ENCODE assay signal across 8 cellular contexts in genomic region chr12:96398422-96399080, GRCh38. TPM values are rescaled to one million over a fixed set of nuclear protein-coding genes. Genes with fewer than 3 reads are reported as not detected.
DNase-seq lines count a peak whose midpoint lies in the region; ATAC-seq and TF ChIP-seq lines count a peak whose summit lies in the region.

No MANE protein-coding gene starts in this region.

- H3K27ac ChIP-seq in coronary artery = peak overlapping the region; percentile 97

- ATAC-seq in GM19397 (IDR thresholded peaks at IDR 0.05; ENCODE audit: unreplicated experiment) = no peak
- ATAC-seq in esophagus mucosa = no peak

- H3K9me2 ChIP-seq in Loucy (replicated peaks; ENCODE audit: low read depth, low read length) = no peaks in the 10 kb centered on the region

- no peaks in the 10 kb centered on the region for H3K36me3 ChIP-seq in Loucy (ENCODE audit: insufficient read depth, low read length)

- H3K4me3 ChIP-seq in GM08714 (ENCODE audit: low read length) (peak overlapping the region; percentile 99), Loucy (ENCODE audit: low read length, poor library complexity, severe bottlenecking) (peak overlapping the region; percentile 89), coronary artery (peak overlapping the region; percentile 93), mononuclear cell (ENCODE audit: low read length) (peak overlapping the region; percentile 77)

- H3K4me1 ChIP-seq in Loucy (ENCODE audit: insufficient read depth, low read length, poor library complexity, severe bottlenecking) (peaks cover 46% of the 10 kb centered on the region), mononuclear cell (ENCODE audit: insufficient read depth, low read length) (peaks cover 15% of the 10 kb centered on the region)

- H4K20me1 ChIP-seq in Loucy (ENCODE audit: insufficient read depth, low read length, poor library complexity, severe bottlenecking) = peaks cover 48% of the 10 kb centered on the region

- H3K4me2 ChIP-seq in Loucy (ENCODE audit: low read depth, low read length, poor library complexity, severe bottlenecking) = peak overlapping the region; percentile 84

- H2AFZ ChIP-seq in Loucy (ENCODE audit: low read length) = 0 out of 2 replicates have a peak overlapping the region, but pooled peaks have one; percentile 79

- peaks cover 8% of the 10 kb centered on the region for H3F3A ChIP-seq in Loucy (ENCODE audit: low read depth)

- DNase-seq in coronary artery (ENCODE audit: low spot score) = no peak
- no peak for DNase-seq in AG08396 (ENCODE audit: low spot score)
- DNase-seq in stimulated activated naive CD4-positive, alpha-beta T cell treated with Interleukin-2 at 50 U/mL for 16 hours (lab: John Stamatoyannopoulos, UW) = no peak

- H3K9me3 ChIP-seq in Loucy (ENCODE audit: insufficient read depth, low read depth, low read length) (no peaks in the 10 kb centered on the region), mononuclear cell (ENCODE audit: low read depth, low read length) (no peaks in the 10 kb centered on the region)

- H3K9ac ChIP-seq in Loucy (ENCODE audit: low read depth, low read length, poor library complexity, severe bottlenecking) = peak overlapping the region; percentile 84

- peaks cover 55% of the 10 kb centered on the region for H3K79me2 ChIP-seq in Loucy (ENCODE audit: insufficient read depth, low read length)

- H3K27me3 ChIP-seq in Loucy (ENCODE audit: insufficient read depth, low read length, poor library complexity, severe bottlenecking) (peaks cover 4% of the 10 kb centered on the region), mononuclear cell (ENCODE audit: insufficient read depth, low read length) (no peaks in the 10 kb centered on the region)

- TF ChIP-seq CTCF in Loucy (conservative IDR thresholded peaks at IDR 0.05; ENCODE audit: low read length) = no peak
- TF ChIP-seq CTCF in coronary artery (IDR thresholded peaks at IDR 0.05) = no peak

RNA-seq across cellular contexts. Expression of gene CDK17, which starts 1.7 kb away (rescaled TPM):
- total RNA-seq in mononuclear cell (221 TPM), esophagus mucosa (16.7 TPM)

Comparison
In these comparisons a context has a peak if more than half of its experiments do, and no peak if none do; other contexts are left out.
1. RNA of gene CDK17, which starts 1.7 kb away (total RNA-seq): 221 TPM in mononuclear cell (single experiment); 16.7 TPM in esophagus mucosa (single experiment); every median in the first group is over 10 times any median in the second.
2. Peak in every context shown above with its lines, with median percentiles within 50 percentile points of each other: H3K4me3 ChIP-seq.